1 cellular context compared by ENCODE assay signal in the genomic region with DNA sequence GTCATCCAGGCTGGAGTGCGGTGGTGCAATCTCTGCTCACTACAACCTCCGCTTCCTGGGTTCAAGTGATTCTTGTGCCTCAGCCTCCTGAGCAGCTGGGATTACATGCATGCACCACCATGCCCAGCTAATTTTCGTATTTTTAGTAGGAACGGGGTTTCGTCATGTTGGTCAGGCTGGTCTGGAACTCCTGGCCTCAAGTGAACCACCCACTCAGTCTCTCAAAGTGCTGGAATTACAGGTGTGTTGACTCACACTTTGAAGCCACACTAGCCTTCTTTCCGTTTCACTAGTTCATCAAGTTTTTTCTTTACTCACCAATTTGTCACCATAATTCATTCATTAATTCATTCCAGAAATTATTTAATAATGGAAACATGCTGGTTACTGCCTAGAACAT.
TF ChIP-seq lines count a peak whose summit lies in the region.

No MANE protein-coding gene starts in this region.

TF ChIP-seq in WTC11, 78 proteins besides CTCF, POLR2A, EP300 and RAD21 (continued from another document):
- TF ChIP-seq ATF6 (CRISPR knock-in tag; IDR thresholded peaks at IDR 0.05), result no peak
- TF ChIP-seq, protein P1, sequence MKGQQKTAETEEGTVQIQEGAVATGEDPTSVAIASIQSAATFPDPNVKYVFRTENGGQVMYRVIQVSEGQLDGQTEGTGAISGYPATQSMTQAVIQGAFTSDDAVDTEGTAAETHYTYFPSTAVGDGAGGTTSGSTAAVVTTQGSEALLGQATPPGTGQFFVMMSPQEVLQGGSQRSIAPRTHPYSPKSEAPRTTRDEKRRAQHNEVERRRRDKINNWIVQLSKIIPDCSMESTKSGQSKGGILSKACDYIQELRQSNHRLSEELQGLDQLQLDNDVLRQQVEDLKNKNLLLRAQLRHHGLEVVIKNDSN (CRISPR knock-in tag; IDR thresholded peaks at IDR 0.05), result no peak
- TF ChIP-seq SOX15 (CRISPR knock-in tag; IDR thresholded peaks at IDR 0.05), result no peak
- no peak for TF ChIP-seq ZNF512 (CRISPR knock-in tag; IDR thresholded peaks at IDR 0.05; ENCODE audit: borderline replicate concordance)
- TF ChIP-seq FOXP1 (CRISPR knock-in tag; IDR thresholded peaks at IDR 0.05; ENCODE audit: borderline replicate concordance), result no peak
- TF ChIP-seq, protein P2, sequence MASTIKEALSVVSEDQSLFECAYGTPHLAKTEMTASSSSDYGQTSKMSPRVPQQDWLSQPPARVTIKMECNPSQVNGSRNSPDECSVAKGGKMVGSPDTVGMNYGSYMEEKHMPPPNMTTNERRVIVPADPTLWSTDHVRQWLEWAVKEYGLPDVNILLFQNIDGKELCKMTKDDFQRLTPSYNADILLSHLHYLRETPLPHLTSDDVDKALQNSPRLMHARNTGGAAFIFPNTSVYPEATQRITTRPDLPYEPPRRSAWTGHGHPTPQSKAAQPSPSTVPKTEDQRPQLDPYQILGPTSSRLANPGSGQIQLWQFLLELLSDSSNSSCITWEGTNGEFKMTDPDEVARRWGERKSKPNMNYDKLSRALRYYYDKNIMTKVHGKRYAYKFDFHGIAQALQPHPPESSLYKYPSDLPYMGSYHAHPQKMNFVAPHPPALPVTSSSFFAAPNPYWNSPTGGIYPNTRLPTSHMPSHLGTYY (CRISPR knock-in tag; IDR thresholded peaks at IDR 0.05), result no peak
- TF ChIP-seq JAZF1 (CRISPR knock-in tag; IDR thresholded peaks at IDR 0.05), result no peak
- TF ChIP-seq NFATC4 (CRISPR knock-in tag; IDR thresholded peaks at IDR 0.05), result no peak
- no peak for TF ChIP-seq MXD4 (CRISPR knock-in tag; IDR thresholded peaks at IDR 0.05; ENCODE audit: borderline replicate concordance)
